ENCODE assay signal across 8 cellular contexts in the genomic region with DNA sequence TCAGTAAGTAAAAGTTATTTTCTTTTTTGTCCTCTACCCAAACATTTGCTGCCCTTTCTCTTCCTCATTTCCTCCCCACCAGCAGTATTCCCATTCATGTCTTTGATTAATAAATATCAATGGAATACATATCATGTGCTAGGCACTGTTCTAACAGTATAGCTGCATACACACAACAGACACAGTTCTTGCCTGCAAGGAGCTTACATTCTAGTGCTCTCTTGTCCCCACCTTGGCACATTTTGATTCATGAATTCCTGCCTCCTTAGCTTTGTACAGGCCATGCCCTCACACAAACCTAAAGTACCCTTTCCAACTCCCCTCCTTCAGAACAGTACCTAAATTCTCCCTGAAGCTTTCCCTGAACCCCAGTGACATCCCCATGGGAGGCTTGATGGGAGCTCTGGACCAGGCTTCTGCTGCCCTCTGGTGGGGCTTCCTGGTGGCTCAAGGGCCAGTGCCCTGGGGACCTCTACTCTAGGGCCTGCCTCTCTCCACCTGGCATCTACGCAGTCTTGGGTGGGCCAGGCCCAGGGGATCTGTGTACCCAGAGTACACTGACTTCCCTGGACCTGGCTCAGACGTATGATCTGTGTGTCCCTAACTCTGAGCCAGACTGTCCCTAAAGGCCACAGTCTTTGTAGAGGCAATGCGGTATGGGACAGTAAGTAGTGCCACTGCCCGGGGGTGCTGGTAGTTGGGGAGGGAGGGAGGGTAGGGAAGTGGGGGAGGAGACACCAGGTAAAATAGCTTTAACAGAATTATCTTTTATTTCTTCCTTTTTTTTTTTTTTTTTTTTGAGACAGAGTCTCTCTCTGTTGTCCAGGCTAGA. TPM values are rescaled to one million over a fixed set of nuclear protein-coding genes. Genes with fewer than 3 reads are reported as not detected.
A peak's percentile ranks its signal among the peaks of the same experiment; 100 is the strongest.
DNase-seq lines count a peak whose midpoint lies in the region; ATAC-seq and TF ChIP-seq lines count a peak whose summit lies in the region.

No MANE protein-coding gene starts in this region.

- H3K9me3 ChIP-seq in RWPE2 (ENCODE audit: severe bottlenecking) = no peaks in the 10 kb centered on the region

- TF ChIP-seq CTCF in RWPE2 (IDR thresholded peaks at IDR 0.05; ENCODE audit: poor library complexity, severe bottlenecking) (peak; percentile 90), astrocyte of the spinal cord (IDR thresholded peaks at IDR 0.05; ENCODE audit: low read depth, low read length) (peak; percentile 92)

- no peak overlapping the region for H3K4me3 ChIP-seq in RWPE2 (ENCODE audit: severe bottlenecking)
- H3K4me3 ChIP-seq in astrocyte of the spinal cord (ENCODE audit: low read depth, low read length) = no peak overlapping the region

- ATAC-seq in GM18907 (IDR thresholded peaks at IDR 0.05; ENCODE audit: unreplicated experiment) = peak; percentile 89
- peak; percentile 95 for ATAC-seq in RWPE2 (ENCODE audit: low read depth)

- H3K36me3 ChIP-seq in RWPE2 (ENCODE audit: low read depth) = no peaks in the 10 kb centered on the region

- no peaks in the 10 kb centered on the region for H3K4me1 ChIP-seq in RWPE2 (ENCODE audit: insufficient read depth, poor library complexity, severe bottlenecking)

- no peaks in the 10 kb centered on the region for H3K27me3 ChIP-seq in RWPE2 (ENCODE audit: insufficient read depth, poor library complexity, severe bottlenecking)

- DNase-seq in COLO668 (lab: John Stamatoyannopoulos, UW; ENCODE audit: unreplicated experiment) (peak; percentile 64), HT-29 (ENCODE audit: low spot score) (peak; percentile 89), RWPE2 (ENCODE audit: low spot score) (no peak), astrocyte of the spinal cord (ENCODE audit: low read depth, low spot score) (peak; percentile 56), iPS-NIHi7 (ENCODE audit: extremely low spot score) (peak; percentile 84), mesenteric fat pad (ENCODE audit: low spot score) (no peak)
- peak; percentile 55 for DNase-seq in stimulated activated CD4-positive, alpha-beta T cell treated with anti-CD3 and anti-CD28 coated beads, Interleukin-1b, Interleukin-23, amount 100 ng/mL, for 48 hours

- in situ Hi-C loops in astrocyte of the spinal cord (cut with HindIII; ENCODE audit: low sequenced_read_pairs) = no loop called here

- H3K27ac ChIP-seq in RWPE2 (ENCODE audit: poor library complexity, severe bottlenecking) = no peak overlapping the region

RNA-seq across cellular contexts. Expression of a gene that starts 14.1 kb away (rescaled TPM):
- 1,193 and 1,327 TPM in 2 replicates for total RNA-seq in HT-29 (2014; rRNA removed; shearing (Covaris generic))
- 830 TPM for total RNA-seq in mesenteric fat pad

RNA-seq across cellular contexts. Expression of a gene that starts 49.2 kb away (rescaled TPM):
- total RNA-seq in HT-29 (2014; rRNA removed; shearing (Covaris generic)) = 57.5 and 70.8 TPM in 2 replicates
- 43.2 TPM for total RNA-seq in mesenteric fat pad

Comparison
In these comparisons a context has a peak if more than half of its experiments do, and no peak if none do; other contexts are left out.
1. DNase-seq: peak in COLO668 (single experiment), HT-29 (single experiment), astrocyte of the spinal cord (single experiment), iPS-NIHi7 (single experiment) and stimulated activated CD4-positive, alpha-beta T cell treated with anti-CD3 and anti-CD28 coated beads, Interleukin-1b, Interleukin-23, amount 100 ng/mL, for 48 hours (single experiment); none in RWPE2 (single experiment) and mesenteric fat pad (single experiment).